ENCODE assay signal across 8 cellular contexts in genomic region chr10:101066146-101066889, GRCh38. TPM values are rescaled to one million over a fixed set of nuclear protein-coding genes. Genes with fewer than 3 reads are reported as not detected.
DNase-seq lines count a peak whose midpoint lies in the region; ATAC-seq and TF ChIP-seq lines count a peak whose summit lies in the region.

No MANE protein-coding gene starts in this region.

- H3K27ac ChIP-seq in KMS-11 (peak overlapping the region; percentile 58), SU-DHL-6 (ENCODE audit: low read depth, low read length) (no peak overlapping the region), body of pancreas (peak overlapping the region in 2 of 4 donors; percentile 47 to 52), iPS-18a (ENCODE audit: low read length) (no peak overlapping the region), skeletal muscle tissue (ENCODE audit: low read depth, low read length) (no peak overlapping the region)

- H3K79me2 ChIP-seq in KMS-11 (ENCODE audit: insufficient read depth, low read depth) (no peaks in the 10 kb centered on the region; the same call in 1 of the 2 replicates), SU-DHL-6 (ENCODE audit: insufficient read depth, low read length) (no peaks in the 10 kb centered on the region)

- peaks cover 9% of the 10 kb centered on the region; the same call in 1 of the 2 replicates for H3F3A ChIP-seq in SU-DHL-6 (ENCODE audit: insufficient read depth)

- no peaks in the 10 kb centered on the region for H3K9me2 ChIP-seq in SU-DHL-6 (replicated peaks; ENCODE audit: insufficient read depth, low read length)

- peak in 2 of 3 donors; percentile 20 to 26 for TF ChIP-seq POLR2A in body of pancreas (IDR thresholded peaks at IDR 0.05)

- H2AFZ ChIP-seq in KMS-11 (ENCODE audit: low read depth) (peak overlapping the region; percentile 87), SU-DHL-6 (ENCODE audit: low read depth, low read length, severe bottlenecking) (no peak overlapping the region)

- no peaks in the 10 kb centered on the region for H3K9me3 ChIP-seq in SU-DHL-6 (ENCODE audit: insufficient read depth, low read length)
- H3K9me3 ChIP-seq in body of pancreas: no peaks in the 10 kb centered on the region
- H3K9me3 ChIP-seq in iPS-18a (ENCODE audit: control insufficient read depth, low read depth, low read length): no peaks in the 10 kb centered on the region
- H3K9me3 ChIP-seq in skeletal muscle tissue (ENCODE audit: control insufficient read depth in 3 of 3, low read length in 3 of 3): no peaks in the 10 kb centered on the region

- H3K9ac ChIP-seq in KMS-11 (peak overlapping the region; percentile 47; the same call in 1 of the 2 replicates), SU-DHL-6 (ENCODE audit: low read length) (no peak overlapping the region), iPS-18a (ENCODE audit: low read length) (no peak overlapping the region), skeletal muscle tissue (ENCODE audit: low read depth in 1 of 3, low read length in 3 of 3) (peak overlapping the region; percentile 20 to 71 (median 38))

- H4K20me1 ChIP-seq in KMS-11 (ENCODE audit: insufficient read depth): no peaks in the 10 kb centered on the region
- H4K20me1 ChIP-seq in SU-DHL-6 (ENCODE audit: low read depth, low read length): no peaks in the 10 kb centered on the region

- no peaks in the 10 kb centered on the region for H3K27me3 ChIP-seq in KMS-11 (ENCODE audit: insufficient read depth, low read depth)
- no peaks in the 10 kb centered on the region for H3K27me3 ChIP-seq in SU-DHL-6 (ENCODE audit: low read length)
- no peaks in the 10 kb centered on the region for H3K27me3 ChIP-seq in body of pancreas
- peaks cover 78% of the 10 kb centered on the region for H3K27me3 ChIP-seq in iPS-18a (ENCODE audit: control insufficient read depth, insufficient read depth, low read length)
- H3K27me3 ChIP-seq in skeletal muscle tissue (ENCODE audit: control insufficient read depth in 3 of 3, insufficient read depth in 3 of 3, low read length in 3 of 3): peaks cover 0 to 39% (median 36%) of the 10 kb centered on the region in 3 donors

- TF ChIP-seq CTCF in GM12864 (IDR thresholded peaks at IDR 0.05; ENCODE audit: low read depth, low read length, missing control alignments) (peak; percentile 43), KMS-11 (conservative IDR thresholded peaks at IDR 0.05; ENCODE audit: low read depth, low read length) (peak; percentile 51), SU-DHL-6 (IDR thresholded peaks at IDR 0.05; ENCODE audit: insufficient read depth, low read length, poor library complexity, severe bottlenecking) (peak; percentile 16), body of pancreas (IDR thresholded peaks at IDR 0.05) (peak; percentile 9 to 59 (median 41))

- H3K4me3 ChIP-seq in GM12864 (ENCODE audit: low read depth, low read length) (peak overlapping the region; percentile 39), KMS-11 (IDR thresholded peaks at IDR 0.05; ENCODE audit: insufficient read depth, low read depth, low read length) (no peak overlapping the region), SU-DHL-6 (ENCODE audit: insufficient read depth, low read length, poor library complexity, severe bottlenecking) (no peak overlapping the region), body of pancreas (peak overlapping the region in 1 of 2 donors; percentile 1), iPS-18a (ENCODE audit: low read length) (peak overlapping the region; percentile 53), skeletal muscle tissue (ENCODE audit: low read length in 3 of 3) (peak overlapping the region; percentile 49 to 72 (median 55))

- ATAC-seq in body of pancreas: peak; percentile 55
- no peak for ATAC-seq in HG03469 (IDR thresholded peaks at IDR 0.05; ENCODE audit: unreplicated experiment)
- no peak for ATAC-seq in HG03039 (IDR thresholded peaks at IDR 0.05; ENCODE audit: unreplicated experiment)

- H3K4me1 ChIP-seq in KMS-11 (ENCODE audit: low read depth, poor library complexity, severe bottlenecking): peaks cover 38% of the 10 kb centered on the region
- peaks cover 43% of the 10 kb centered on the region for H3K4me1 ChIP-seq in body of pancreas
- H3K4me1 ChIP-seq in iPS-18a (ENCODE audit: control insufficient read depth, low read depth, low read length): peaks cover 18% of the 10 kb centered on the region
- peaks cover 51 to 59% (median 54%) of the 10 kb centered on the region in 3 donors for H3K4me1 ChIP-seq in skeletal muscle tissue (ENCODE audit: control insufficient read depth in 3 of 3, insufficient read depth in 3 of 3, low read length in 3 of 3)

- DNase-seq in GM12864 (ENCODE audit: low read depth): no peak
- peak; percentile 65 to 77 (median 72) for DNase-seq in body of pancreas

- peak overlapping the region; percentile 66 for H3K4me2 ChIP-seq in KMS-11
- H3K4me2 ChIP-seq in SU-DHL-6 (ENCODE audit: low read depth, low read length, poor library complexity, severe bottlenecking): peak overlapping the region; percentile 3

- WGBS in body of pancreas, 2 donors: 0 to 4% methylated on average over 28 to 49 of the region's 49 CpGs

- intact Hi-C loops in body of pancreas (cut with DNase I): no loop called here

- no peaks in the 10 kb centered on the region for H3K36me3 ChIP-seq in KMS-11 (ENCODE audit: insufficient read depth)
- no peaks in the 10 kb centered on the region for H3K36me3 ChIP-seq in SU-DHL-6 (ENCODE audit: low read length)
- H3K36me3 ChIP-seq in body of pancreas (replicated peaks in 1 of 2; ENCODE audit: insufficient read depth in 1 of 2, low read depth in 2 of 2): no peaks in the 10 kb centered on the region
- H3K36me3 ChIP-seq in iPS-18a (ENCODE audit: control insufficient read depth, low read depth, low read length): no peaks in the 10 kb centered on the region
- no peaks in the 10 kb centered on the region for H3K36me3 ChIP-seq in skeletal muscle tissue (ENCODE audit: control insufficient read depth in 3 of 3, insufficient read depth in 3 of 3, low read length in 3 of 3)

RNA-seq across cellular contexts. Expression of gene KAZALD1, which starts 4.5 kb away (rescaled TPM):
- 1 to 10 TPM; 1.6 to 1.8 TPM for total RNA-seq in body of pancreas
- total RNA-seq in skeletal muscle tissue: 23.5 TPM

RNA-seq across cellular contexts. Expression of gene SFXN3, which starts 35.3 kb away (rescaled TPM):
- total RNA-seq in body of pancreas: 10 to 100 TPM; 23.4 to 61.7 TPM
- 18.8 TPM for total RNA-seq in skeletal muscle tissue

RNA-seq across cellular contexts. Expression of gene PDZD7, which starts 35.4 kb away (rescaled TPM):
- total RNA-seq in body of pancreas (under 1 TPM; 0.52 to 0.66 TPM), skeletal muscle tissue (1.0 TPM)

Comparison
In these comparisons a context has a peak if more than half of its experiments do, and no peak if none do; other contexts are left out.
1. H3K4me3 ChIP-seq: peak in GM12864 (single experiment), iPS-18a (single experiment) and skeletal muscle tissue (3 of 3); none in KMS-11 (single experiment) and SU-DHL-6 (single experiment).
2. H3K9ac ChIP-seq: peak in KMS-11 (single experiment) and skeletal muscle tissue (3 of 3); none in SU-DHL-6 (single experiment) and iPS-18a (single experiment).
3. Peak in every context shown above with its lines, with median percentiles within 50 percentile points of each other: CTCF ChIP-seq.